In the genomic region with DNA sequence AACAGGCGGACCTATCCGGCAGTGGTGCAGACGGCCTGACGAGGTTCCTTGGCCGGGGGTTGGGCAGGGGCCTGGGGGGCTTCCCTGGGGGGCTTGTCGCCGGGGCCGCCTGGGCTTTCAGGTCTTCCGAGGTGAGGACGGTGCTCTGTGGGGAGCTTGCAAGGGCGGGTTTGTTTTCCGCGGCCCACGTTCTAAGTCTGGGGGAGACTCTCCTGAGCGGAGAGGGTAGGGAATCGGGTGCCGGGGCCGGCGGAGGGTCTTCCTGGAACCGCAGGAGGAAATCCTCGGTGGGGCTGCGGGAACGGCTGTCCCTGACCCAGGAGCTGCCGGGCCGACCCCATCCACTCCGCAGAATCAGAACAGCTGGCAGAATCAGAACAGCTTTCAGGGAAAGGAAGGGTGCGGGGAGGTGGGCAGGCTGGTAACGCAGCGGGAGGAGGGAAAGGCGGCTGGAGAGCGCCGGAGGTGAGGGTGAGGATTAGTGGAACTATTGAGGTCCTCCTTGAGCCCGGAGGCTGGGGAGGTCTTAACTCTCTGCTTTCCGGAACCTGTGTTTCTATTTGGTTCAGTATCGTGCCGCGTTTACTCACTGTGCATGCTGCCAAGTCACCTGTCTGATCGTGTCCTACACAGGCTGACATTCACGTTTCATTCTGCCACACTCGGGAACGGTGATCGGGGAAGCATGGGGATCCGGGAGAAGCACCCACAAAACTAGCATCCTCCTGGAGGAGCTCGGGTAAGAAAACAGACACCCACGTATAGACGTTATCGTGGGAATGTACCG, we compare ENCODE assay signal across 1 cellular context.
TF ChIP-seq lines count a peak whose summit lies in the region.

No MANE protein-coding gene starts in this region.

TF ChIP-seq in K562, 482 proteins besides CTCF, POLR2A, EP300 and RAD21 (continued from another document and continues in another):
- TF ChIP-seq, protein P1, sequence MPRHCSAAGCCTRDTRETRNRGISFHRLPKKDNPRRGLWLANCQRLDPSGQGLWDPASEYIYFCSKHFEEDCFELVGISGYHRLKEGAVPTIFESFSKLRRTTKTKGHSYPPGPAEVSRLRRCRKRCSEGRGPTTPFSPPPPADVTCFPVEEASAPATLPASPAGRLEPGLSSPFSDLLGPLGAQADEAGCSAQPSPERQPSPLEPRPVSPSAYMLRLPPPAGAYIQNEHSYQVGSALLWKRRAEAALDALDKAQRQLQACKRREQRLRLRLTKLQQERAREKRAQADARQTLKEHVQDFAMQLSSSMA (CRISPR knock-in tag; IDR thresholded peaks at IDR 0.05): no peak
- TF ChIP-seq ZNF316 (IDR thresholded peaks at IDR 0.05): no peak
- no peak for TF ChIP-seq ZFP36 (IDR thresholded peaks at IDR 0.05; ENCODE audit: low read depth, low read length, partially characterized antibody)
- peak; percentile 61; the same call in 1 of the 2 replicates for TF ChIP-seq GTF2E2 (tag; IDR thresholded peaks at IDR 0.05)
- TF ChIP-seq NFATC3 (IDR thresholded peaks at IDR 0.05): no peak
- TF ChIP-seq, protein P2, sequence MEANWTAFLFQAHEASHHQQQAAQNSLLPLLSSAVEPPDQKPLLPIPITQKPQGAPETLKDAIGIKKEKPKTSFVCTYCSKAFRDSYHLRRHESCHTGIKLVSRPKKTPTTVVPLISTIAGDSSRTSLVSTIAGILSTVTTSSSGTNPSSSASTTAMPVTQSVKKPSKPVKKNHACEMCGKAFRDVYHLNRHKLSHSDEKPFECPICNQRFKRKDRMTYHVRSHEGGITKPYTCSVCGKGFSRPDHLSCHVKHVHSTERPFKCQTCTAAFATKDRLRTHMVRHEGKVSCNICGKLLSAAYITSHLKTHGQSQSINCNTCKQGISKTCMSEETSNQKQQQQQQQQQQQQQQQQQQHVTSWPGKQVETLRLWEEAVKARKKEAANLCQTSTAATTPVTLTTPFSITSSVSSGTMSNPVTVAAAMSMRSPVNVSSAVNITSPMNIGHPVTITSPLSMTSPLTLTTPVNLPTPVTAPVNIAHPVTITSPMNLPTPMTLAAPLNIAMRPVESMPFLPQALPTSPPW (CRISPR knock-in tag; IDR thresholded peaks at IDR 0.05): peak; percentile 75; the same call in 1 of the 2 replicates
- TF ChIP-seq, protein P3, sequence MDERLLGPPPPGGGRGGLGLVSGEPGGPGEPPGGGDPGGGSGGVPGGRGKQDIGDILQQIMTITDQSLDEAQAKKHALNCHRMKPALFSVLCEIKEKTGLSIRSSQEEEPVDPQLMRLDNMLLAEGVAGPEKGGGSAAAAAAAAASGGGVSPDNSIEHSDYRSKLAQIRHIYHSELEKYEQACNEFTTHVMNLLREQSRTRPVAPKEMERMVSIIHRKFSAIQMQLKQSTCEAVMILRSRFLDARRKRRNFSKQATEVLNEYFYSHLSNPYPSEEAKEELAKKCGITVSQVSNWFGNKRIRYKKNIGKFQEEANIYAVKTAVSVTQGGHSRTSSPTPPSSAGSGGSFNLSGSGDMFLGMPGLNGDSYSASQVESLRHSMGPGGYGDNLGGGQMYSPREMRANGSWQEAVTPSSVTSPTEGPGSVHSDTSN (CRISPR knock-in tag; IDR thresholded peaks at IDR 0.05; ENCODE audit: low read depth): no peak
- TF ChIP-seq, protein P3 (tag; conservative IDR thresholded peaks at IDR 0.05; ENCODE audit: low read depth): no peak
- TF ChIP-seq SREBF1 (IDR thresholded peaks at IDR 0.05; ENCODE audit: borderline replicate concordance, low read depth, low read length): no peak
- no peak for TF ChIP-seq TRIM24 (IDR thresholded peaks at IDR 0.05)
- no peak for TF ChIP-seq ZEB2 (IDR thresholded peaks at IDR 0.05)
- no peak for TF ChIP-seq EP400 (IDR thresholded peaks at IDR 0.05)
- no peak for TF ChIP-seq ZNF140 (CRISPR knock-in tag; IDR thresholded peaks at IDR 0.05)
- no peak for TF ChIP-seq IFI16 (CRISPR knock-in tag; IDR thresholded peaks at IDR 0.05)
- 0 out of 2 replicates have a peak, but pooled peaks have one; percentile 40 for TF ChIP-seq GATAD2B (IDR thresholded peaks at IDR 0.05; ENCODE audit: borderline replicate concordance)
- TF ChIP-seq, protein P4, sequence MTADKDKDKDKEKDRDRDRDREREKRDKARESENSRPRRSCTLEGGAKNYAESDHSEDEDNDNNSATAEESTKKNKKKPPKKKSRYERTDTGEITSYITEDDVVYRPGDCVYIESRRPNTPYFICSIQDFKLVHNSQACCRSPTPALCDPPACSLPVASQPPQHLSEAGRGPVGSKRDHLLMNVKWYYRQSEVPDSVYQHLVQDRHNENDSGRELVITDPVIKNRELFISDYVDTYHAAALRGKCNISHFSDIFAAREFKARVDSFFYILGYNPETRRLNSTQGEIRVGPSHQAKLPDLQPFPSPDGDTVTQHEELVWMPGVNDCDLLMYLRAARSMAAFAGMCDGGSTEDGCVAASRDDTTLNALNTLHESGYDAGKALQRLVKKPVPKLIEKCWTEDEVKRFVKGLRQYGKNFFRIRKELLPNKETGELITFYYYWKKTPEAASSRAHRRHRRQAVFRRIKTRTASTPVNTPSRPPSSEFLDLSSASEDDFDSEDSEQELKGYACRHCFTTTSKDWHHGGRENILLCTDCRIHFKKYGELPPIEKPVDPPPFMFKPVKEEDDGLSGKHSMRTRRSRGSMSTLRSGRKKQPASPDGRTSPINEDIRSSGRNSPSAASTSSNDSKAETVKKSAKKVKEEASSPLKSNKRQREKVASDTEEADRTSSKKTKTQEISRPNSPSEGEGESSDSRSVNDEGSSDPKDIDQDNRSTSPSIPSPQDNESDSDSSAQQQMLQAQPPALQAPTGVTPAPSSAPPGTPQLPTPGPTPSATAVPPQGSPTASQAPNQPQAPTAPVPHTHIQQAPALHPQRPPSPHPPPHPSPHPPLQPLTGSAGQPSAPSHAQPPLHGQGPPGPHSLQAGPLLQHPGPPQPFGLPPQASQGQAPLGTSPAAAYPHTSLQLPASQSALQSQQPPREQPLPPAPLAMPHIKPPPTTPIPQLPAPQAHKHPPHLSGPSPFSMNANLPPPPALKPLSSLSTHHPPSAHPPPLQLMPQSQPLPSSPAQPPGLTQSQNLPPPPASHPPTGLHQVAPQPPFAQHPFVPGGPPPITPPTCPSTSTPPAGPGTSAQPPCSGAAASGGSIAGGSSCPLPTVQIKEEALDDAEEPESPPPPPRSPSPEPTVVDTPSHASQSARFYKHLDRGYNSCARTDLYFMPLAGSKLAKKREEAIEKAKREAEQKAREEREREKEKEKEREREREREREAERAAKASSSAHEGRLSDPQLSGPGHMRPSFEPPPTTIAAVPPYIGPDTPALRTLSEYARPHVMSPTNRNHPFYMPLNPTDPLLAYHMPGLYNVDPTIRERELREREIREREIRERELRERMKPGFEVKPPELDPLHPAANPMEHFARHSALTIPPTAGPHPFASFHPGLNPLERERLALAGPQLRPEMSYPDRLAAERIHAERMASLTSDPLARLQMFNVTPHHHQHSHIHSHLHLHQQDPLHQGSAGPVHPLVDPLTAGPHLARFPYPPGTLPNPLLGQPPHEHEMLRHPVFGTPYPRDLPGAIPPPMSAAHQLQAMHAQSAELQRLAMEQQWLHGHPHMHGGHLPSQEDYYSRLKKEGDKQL (CRISPR knock-in tag; IDR thresholded peaks at IDR 0.05; ENCODE audit: borderline replicate concordance): no peak
- no peak for TF ChIP-seq ZNF347 (CRISPR knock-in tag; IDR thresholded peaks at IDR 0.05; ENCODE audit: low read depth)
- TF ChIP-seq, protein P5, sequence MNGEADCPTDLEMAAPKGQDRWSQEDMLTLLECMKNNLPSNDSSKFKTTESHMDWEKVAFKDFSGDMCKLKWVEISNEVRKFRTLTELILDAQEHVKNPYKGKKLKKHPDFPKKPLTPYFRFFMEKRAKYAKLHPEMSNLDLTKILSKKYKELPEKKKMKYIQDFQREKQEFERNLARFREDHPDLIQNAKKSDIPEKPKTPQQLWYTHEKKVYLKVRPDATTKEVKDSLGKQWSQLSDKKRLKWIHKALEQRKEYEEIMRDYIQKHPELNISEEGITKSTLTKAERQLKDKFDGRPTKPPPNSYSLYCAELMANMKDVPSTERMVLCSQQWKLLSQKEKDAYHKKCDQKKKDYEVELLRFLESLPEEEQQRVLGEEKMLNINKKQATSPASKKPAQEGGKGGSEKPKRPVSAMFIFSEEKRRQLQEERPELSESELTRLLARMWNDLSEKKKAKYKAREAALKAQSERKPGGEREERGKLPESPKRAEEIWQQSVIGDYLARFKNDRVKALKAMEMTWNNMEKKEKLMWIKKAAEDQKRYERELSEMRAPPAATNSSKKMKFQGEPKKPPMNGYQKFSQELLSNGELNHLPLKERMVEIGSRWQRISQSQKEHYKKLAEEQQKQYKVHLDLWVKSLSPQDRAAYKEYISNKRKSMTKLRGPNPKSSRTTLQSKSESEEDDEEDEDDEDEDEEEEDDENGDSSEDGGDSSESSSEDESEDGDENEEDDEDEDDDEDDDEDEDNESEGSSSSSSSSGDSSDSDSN (IDR thresholded peaks at IDR 0.05; ENCODE audit: borderline replicate concordance in 1 of 2, low read depth in 2 of 2, low read length in 2 of 2): peak in 1 of 2 experiments; percentile 51; a peak in 1 of 4 replicates
- no peak for TF ChIP-seq YY1 (IDR thresholded peaks at IDR 0.05; ENCODE audit: borderline replicate concordance in 1 of 3, control insufficient read depth in 1 of 3, extremely low read depth in 1 of 3, insufficient read depth in 3 of 3, insufficient read length in 1 of 3, insufficient replicate concordance in 2 of 3, low read depth in 1 of 3, low read length in 2 of 3)
- TF ChIP-seq FOXA3 (CRISPR knock-in tag; conservative IDR thresholded peaks at IDR 0.05 in 1 of 2, IDR thresholded peaks at IDR 0.05 in 1 of 2): no peak
- TF ChIP-seq, protein P6, sequence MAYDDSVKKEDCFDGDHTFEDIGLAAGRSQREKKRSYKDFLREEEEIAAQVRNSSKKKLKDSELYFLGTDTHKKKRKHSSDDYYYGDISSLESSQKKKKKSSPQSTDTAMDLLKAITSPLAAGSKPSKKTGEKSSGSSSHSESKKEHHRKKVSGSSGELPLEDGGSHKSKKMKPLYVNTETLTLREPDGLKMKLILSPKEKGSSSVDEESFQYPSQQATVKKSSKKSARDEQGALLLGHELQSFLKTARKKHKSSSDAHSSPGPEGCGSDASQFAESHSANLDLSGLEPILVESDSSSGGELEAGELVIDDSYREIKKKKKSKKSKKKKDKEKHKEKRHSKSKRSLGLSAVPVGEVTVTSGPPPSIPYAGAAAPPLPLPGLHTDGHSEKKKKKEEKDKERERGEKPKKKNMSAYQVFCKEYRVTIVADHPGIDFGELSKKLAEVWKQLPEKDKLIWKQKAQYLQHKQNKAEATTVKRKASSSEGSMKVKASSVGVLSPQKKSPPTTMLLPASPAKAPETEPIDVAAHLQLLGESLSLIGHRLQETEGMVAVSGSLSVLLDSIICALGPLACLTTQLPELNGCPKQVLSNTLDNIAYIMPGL (CRISPR knock-in tag; IDR thresholded peaks at IDR 0.05): no peak
- TF ChIP-seq, protein P7, sequence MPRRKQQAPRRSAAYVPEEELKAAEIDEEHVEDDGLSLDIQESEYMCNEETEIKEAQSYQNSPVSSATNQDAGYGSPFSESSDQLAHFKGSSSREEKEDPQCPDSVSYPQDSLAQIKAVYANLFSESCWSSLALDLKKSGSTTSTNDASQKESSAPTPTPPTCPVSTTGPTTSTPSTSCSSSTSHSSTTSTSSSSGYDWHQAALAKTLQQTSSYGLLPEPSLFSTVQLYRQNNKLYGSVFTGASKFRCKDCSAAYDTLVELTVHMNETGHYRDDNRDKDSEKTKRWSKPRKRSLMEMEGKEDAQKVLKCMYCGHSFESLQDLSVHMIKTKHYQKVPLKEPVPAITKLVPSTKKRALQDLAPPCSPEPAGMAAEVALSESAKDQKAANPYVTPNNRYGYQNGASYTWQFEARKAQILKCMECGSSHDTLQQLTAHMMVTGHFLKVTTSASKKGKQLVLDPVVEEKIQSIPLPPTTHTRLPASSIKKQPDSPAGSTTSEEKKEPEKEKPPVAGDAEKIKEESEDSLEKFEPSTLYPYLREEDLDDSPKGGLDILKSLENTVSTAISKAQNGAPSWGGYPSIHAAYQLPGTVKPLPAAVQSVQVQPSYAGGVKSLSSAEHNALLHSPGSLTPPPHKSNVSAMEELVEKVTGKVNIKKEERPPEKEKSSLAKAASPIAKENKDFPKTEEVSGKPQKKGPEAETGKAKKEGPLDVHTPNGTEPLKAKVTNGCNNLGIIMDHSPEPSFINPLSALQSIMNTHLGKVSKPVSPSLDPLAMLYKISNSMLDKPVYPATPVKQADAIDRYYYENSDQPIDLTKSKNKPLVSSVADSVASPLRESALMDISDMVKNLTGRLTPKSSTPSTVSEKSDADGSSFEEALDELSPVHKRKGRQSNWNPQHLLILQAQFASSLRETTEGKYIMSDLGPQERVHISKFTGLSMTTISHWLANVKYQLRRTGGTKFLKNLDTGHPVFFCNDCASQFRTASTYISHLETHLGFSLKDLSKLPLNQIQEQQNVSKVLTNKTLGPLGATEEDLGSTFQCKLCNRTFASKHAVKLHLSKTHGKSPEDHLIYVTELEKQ (CRISPR knock-in tag; IDR thresholded peaks at IDR 0.05): no peak
- peak; percentile 6 for TF ChIP-seq TAF1 (IDR thresholded peaks at IDR 0.05; ENCODE audit: control insufficient read depth, extremely low read depth, insufficient read depth, low read length, severe bottlenecking)
- TF ChIP-seq, protein P8, sequence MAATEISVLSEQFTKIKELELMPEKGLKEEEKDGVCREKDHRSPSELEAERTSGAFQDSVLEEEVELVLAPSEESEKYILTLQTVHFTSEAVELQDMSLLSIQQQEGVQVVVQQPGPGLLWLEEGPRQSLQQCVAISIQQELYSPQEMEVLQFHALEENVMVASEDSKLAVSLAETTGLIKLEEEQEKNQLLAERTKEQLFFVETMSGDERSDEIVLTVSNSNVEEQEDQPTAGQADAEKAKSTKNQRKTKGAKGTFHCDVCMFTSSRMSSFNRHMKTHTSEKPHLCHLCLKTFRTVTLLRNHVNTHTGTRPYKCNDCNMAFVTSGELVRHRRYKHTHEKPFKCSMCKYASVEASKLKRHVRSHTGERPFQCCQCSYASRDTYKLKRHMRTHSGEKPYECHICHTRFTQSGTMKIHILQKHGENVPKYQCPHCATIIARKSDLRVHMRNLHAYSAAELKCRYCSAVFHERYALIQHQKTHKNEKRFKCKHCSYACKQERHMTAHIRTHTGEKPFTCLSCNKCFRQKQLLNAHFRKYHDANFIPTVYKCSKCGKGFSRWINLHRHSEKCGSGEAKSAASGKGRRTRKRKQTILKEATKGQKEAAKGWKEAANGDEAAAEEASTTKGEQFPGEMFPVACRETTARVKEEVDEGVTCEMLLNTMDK (IDR thresholded peaks at IDR 0.05; ENCODE audit: borderline replicate concordance, insufficient read depth, low read depth, low read length, poor library complexity, severe bottlenecking): no peak
- no peak for TF ChIP-seq KAT2B (IDR thresholded peaks at IDR 0.05; ENCODE audit: low read depth, low read length)
